ENCODE assay signal across 19 cellular contexts in the genomic region with DNA sequence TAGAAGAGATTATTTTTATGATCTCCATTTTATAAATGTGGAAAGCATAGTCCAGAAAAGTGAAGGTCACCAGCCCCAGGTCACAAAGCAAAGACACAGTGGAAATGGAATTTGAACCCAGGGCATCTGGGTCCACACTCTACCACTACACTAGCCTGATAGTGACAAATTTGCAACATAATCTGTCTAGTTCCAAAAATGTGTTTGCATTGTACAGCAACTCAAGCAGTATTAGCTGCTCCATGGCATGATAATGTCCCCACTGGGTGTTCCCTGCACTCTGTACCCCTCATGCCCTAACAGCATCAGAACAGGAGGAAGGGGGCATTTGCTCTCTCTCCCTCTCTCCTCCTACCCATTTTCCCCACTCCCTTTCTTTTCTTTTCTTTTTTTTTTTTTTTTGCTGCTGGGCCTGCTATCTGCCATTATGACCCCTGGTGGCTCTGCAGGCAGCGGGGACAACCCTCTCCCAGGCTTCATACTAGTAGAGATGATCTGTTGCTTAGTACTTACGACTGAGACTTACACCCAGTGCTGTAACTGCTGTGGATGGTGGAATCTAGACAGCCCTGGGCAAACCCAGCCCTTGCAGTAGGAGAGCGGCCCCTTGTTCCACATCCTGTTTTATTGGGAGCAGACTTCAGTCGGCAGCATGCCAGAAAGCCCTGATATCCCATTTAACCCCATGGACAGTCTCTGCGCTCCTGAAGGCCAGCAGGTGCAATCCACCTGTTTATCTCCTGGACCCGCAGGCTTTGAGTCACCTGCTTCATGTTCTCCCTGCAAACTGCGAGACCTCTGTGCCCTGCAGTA.
DNase-seq lines count a peak whose midpoint lies in the region; ATAC-seq and TF ChIP-seq lines count a peak whose summit lies in the region.
"Had no signal": no experiment of that assay in that cellular context is flagged by ENCODE, and none has a peak within 500 bp of the region (broad histone marks: within the 10 kb centered on the region; RNA-seq: fewer than 3 reads in every experiment).

No MANE protein-coding gene starts in this region.

- DNase-seq in COLO668 (lab: John Stamatoyannopoulos, UW; ENCODE audit: unreplicated experiment): peak; percentile 86
- peak; percentile 44 for DNase-seq in LoVo (ENCODE audit: low spot score)
- no peak for DNase-seq in RWPE1 (ENCODE audit: low spot score)
- DNase-seq in NCI-H187 (lab: John Stamatoyannopoulos, UW): no peak
- no peak for DNase-seq in activated T-cell treated with anti-CD3 and anti-CD28 coated beads, Interleukin-2, amount 50 U/mL, for 1 hour
- DNase-seq: activated CD4-positive, alpha-beta T cell treated with anti-CD3 and anti-CD28 coated beads for 4 hours; activated naive CD4-positive, alpha-beta T cell treated with anti-CD3 and anti-CD28 coated beads for 36 hours; CD8-positive, alpha-beta memory T cell; cortex of kidney; gastrocnemius medialis; MM.1S; naive thymus-derived CD8-positive, alpha-beta T cell; NCI-H2171; T1000 had no signal

- H3K27me3 ChIP-seq in liver (ENCODE audit: control insufficient read depth in 4 of 4, insufficient read depth in 4 of 4, low read length in 3 of 4): no peaks in the 10 kb centered on the region
- H3K27me3 ChIP-seq: gastrocnemius medialis, SJSA1, vagina had no signal

- H3K4me1 ChIP-seq in liver (ENCODE audit: control insufficient read depth in 4 of 4, insufficient read depth in 4 of 4, low read length in 3 of 4): no peaks in the 10 kb centered on the region

- ATAC-seq in HG03025 (IDR thresholded peaks at IDR 0.05; ENCODE audit: low FRiP score, unreplicated experiment) (no peak), HG03439 (IDR thresholded peaks at IDR 0.05; ENCODE audit: unreplicated experiment) (no peak)
- ATAC-seq: gastrocnemius medialis; naive thymus-derived CD8-positive, alpha-beta T cell had no signal

- no peak for TF ChIP-seq RAD21 in liver (IDR thresholded peaks at IDR 0.05)

- POLR2A ChIA-PET in RWPE1 (lab: Yijun Ruan, JAX; ENCODE audit: low non-redundant PET): no interaction called here

- TF ChIP-seq CTCF in RWPE1 (conservative IDR thresholded peaks at IDR 0.05; ENCODE audit: low read depth) (no peak), liver (IDR thresholded peaks at IDR 0.05; ENCODE audit: low read depth, low read length, missing input control) (no peak)

- no peak overlapping the region for H3K4me3 ChIP-seq in liver (ENCODE audit: low read depth in 1 of 3, low read length in 3 of 3)
- H3K4me3 ChIP-seq: gastrocnemius medialis, SJSA1, vagina had no signal

- H3K9me3 ChIP-seq in liver (ENCODE audit: control insufficient read depth in 4 of 4, low read length in 3 of 4): no peaks in the 10 kb centered on the region
- H3K9me3 ChIP-seq: gastrocnemius medialis, SJSA1, vagina had no signal

- no peaks in the 10 kb centered on the region for H3K36me3 ChIP-seq in liver (ENCODE audit: control insufficient read depth in 4 of 4, insufficient read depth in 3 of 4, low read depth in 1 of 4, low read length in 3 of 4)
- H3K36me3 ChIP-seq: gastrocnemius medialis, SJSA1, vagina had no signal

- no peak overlapping the region for H3K9ac ChIP-seq in liver (ENCODE audit: low read depth in 1 of 2, low read length in 2 of 2)

- 69% methylated on average over 7 of the region's 7 CpGs for WGBS in liver

- H3K27ac ChIP-seq in RWPE1 (0 out of 2 replicates have a peak overlapping the region, but pooled peaks have one; percentile 6), liver (ENCODE audit: low read depth in 1 of 2, low read length in 2 of 2) (no peak overlapping the region)
- H3K27ac ChIP-seq: gastrocnemius medialis, SJSA1, vagina had no signal

- CTCF ChIA-PET in RWPE1 (lab: Yijun Ruan, JAX): no interaction called here

TF ChIP-seq in liver, 16 proteins besides CTCF, POLR2A, EP300 and RAD21:
- TF ChIP-seq FOXA2 (IDR thresholded peaks at IDR 0.05) (no peak), HNF4A (conservative IDR thresholded peaks at IDR 0.05) (peak; percentile 44 to 77)

Comparison
In these comparisons a context has a peak if more than half of its experiments do, and no peak if none do; other contexts are left out.
1. DNase-seq: peak in COLO668 (single experiment) and LoVo (single experiment); none in RWPE1 (single experiment), NCI-H187 (0 of 2) and activated T-cell treated with anti-CD3 and anti-CD28 coated beads, Interleukin-2, amount 50 U/mL, for 1 hour (single experiment).